12 cellular contexts compared by ENCODE assay signal in the genomic region with DNA sequence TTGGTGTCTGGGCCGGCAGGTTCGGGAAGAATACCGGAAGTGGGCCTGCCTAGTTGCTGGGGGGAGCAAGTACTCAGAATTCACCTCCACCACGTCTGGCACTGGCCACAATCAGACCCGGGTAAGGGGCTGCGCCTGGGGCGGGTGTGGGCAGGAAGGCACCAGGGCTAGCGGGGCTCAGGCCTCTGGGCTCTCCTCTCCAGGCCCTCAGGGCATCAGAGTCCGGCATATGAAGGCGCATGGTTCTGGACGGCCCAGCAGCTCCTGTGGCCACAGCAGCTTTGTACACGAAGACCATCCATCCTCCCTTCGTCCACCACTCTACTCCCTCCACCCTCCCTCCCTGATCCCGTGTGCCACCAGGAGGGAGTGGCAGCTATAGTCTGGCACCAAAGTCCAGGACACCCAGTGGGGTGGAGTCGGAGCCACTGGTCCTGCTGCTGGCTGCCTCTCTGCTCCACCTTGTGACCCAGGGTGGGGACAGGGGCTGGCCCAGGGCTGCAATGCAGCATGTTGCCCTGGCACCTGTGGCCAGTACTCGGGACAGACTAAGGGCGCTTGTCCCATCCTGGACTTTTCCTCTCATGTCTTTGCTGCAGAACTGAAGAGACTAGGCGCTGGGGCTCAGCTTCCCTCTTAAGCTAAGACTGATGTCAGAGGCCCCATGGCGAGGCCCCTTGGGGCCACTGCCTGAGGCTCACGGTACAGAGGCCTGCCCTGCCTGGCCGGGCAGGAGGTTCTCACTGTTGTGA. TPM values are rescaled to one million over a fixed set of nuclear protein-coding genes. Genes with fewer than 3 reads are reported as not detected.
DNase-seq lines count a peak whose midpoint lies in the region; ATAC-seq and TF ChIP-seq lines count a peak whose summit lies in the region.
"Had no signal": no experiment of that assay in that cellular context is flagged by ENCODE, and none has a peak within 500 bp of the region (broad histone marks: within the 10 kb centered on the region; RNA-seq: fewer than 3 reads in every experiment).

No MANE protein-coding gene starts in this region.

- H3K23ac ChIP-seq in mesendoderm (ENCODE audit: low read length), result no peak overlapping the region

- H2BK5ac ChIP-seq in mesendoderm (ENCODE audit: low read length), result no peak overlapping the region

- no peak for DNase-seq in CD4-positive, CD25-positive, alpha-beta regulatory T cell
- DNase-seq in activated CD8-positive, alpha-beta memory T cell treated with anti-CD3 and anti-CD28 coated beads for 24 hours, result peak; percentile 71
- no peak for DNase-seq in left lobe of liver (ENCODE audit: low spot score)
- no peak for DNase-seq in mesendoderm
- DNase-seq in NCI-H82 (lab: John Stamatoyannopoulos, UW), result no peak
- no peak for DNase-seq in NCI-H1694 treated with DMSO at 0.1 percent for 48 hours (lab: John Stamatoyannopoulos, UW)
- DNase-seq: amygdala, heart right ventricle, NCI-H1694 had no signal

- H3K27me3 Mint-ChIP-seq in CD4-positive, CD25-positive, alpha-beta regulatory T cell, result no peaks in the 10 kb centered on the region

- H3K4ac ChIP-seq in mesendoderm (ENCODE audit: low read depth, low read length), result no peak overlapping the region

- no peak overlapping the region for H4K8ac ChIP-seq in mesendoderm (ENCODE audit: low read depth, low read length)

- H4K5ac ChIP-seq in mesendoderm (ENCODE audit: low read length), result no peak overlapping the region

- H3K79me1 ChIP-seq in mesendoderm (ENCODE audit: low read length), result peaks cover 14% of the 10 kb centered on the region

- no peak overlapping the region for H3K4me3 ChIP-seq in CD4-positive, CD25-positive, alpha-beta regulatory T cell (ENCODE audit: low read depth, low read length)
- no peak overlapping the region for H3K4me3 ChIP-seq in mesendoderm (ENCODE audit: low read length)
- H3K4me3 ChIP-seq: heart right ventricle, right atrium auricular region had no signal

- ATAC-seq in CD4-positive, CD25-positive, alpha-beta regulatory T cell (ENCODE audit: low read depth in 2 of 2), result no peak
- peak; percentile 11 for ATAC-seq in left lobe of liver
- no peak for ATAC-seq in HG03095 (IDR thresholded peaks at IDR 0.05; ENCODE audit: unreplicated experiment)

- no CpG with 5 or more reads among the region's 21 CpGs for WGBS in mesendoderm (ENCODE audit: extremely low coverage, insufficient coverage, low lambda C conversion rate)

- H3K36me3 Mint-ChIP-seq in CD4-positive, CD25-positive, alpha-beta regulatory T cell, result peaks cover 42% of the 10 kb centered on the region

- peak; percentile 43 for TF ChIP-seq POLR2A in GM19193 (IDR thresholded peaks at IDR 0.05; ENCODE audit: extremely low read depth, insufficient read depth, insufficient read length)

- H3K56ac ChIP-seq in mesendoderm (ENCODE audit: low read length), result no peak overlapping the region

- H3K18ac ChIP-seq in mesendoderm (ENCODE audit: low read length), result no peak overlapping the region

- no peak overlapping the region for H3K9ac ChIP-seq in mesendoderm (ENCODE audit: low read length)

- no peak overlapping the region for H3K4me2 ChIP-seq in mesendoderm (ENCODE audit: low read length)

- peak overlapping the region in 2 of 3 donors; percentile 46 to 74 for H3K27ac Mint-ChIP-seq in CD4-positive, CD25-positive, alpha-beta regulatory T cell

- H3K4me1 Mint-ChIP-seq in CD4-positive, CD25-positive, alpha-beta regulatory T cell, result peaks cover 0 to 42% (median 6%) of the 10 kb centered on the region in 4 donors

- no peak overlapping the region for H2BK15ac ChIP-seq in mesendoderm (replicated peaks; ENCODE audit: low read depth)

- H3K9me3 Mint-ChIP-seq in CD4-positive, CD25-positive, alpha-beta regulatory T cell, result peaks cover 0 to 2% (median 0%) of the 10 kb centered on the region in 7 donors

- H2AK5ac ChIP-seq in mesendoderm (ENCODE audit: low read length), result no peak overlapping the region

- H3K27ac ChIP-seq in CD4-positive, CD25-positive, alpha-beta regulatory T cell (ENCODE audit: insufficient read depth, low read length, poor library complexity, severe bottlenecking), result no peak overlapping the region
- H3K27ac ChIP-seq in mesendoderm (ENCODE audit: low read depth, low read length), result no peak overlapping the region
- H3K27ac ChIP-seq: heart right ventricle, right atrium auricular region had no signal

- H2BK120ac ChIP-seq in mesendoderm (ENCODE audit: low read depth, low read length), result no peak overlapping the region

- no peaks in the 10 kb centered on the region for H3K27me3 ChIP-seq in CD4-positive, CD25-positive, alpha-beta regulatory T cell (ENCODE audit: control insufficient read depth, insufficient read depth, low read length)
- H3K27me3 ChIP-seq in mesendoderm (ENCODE audit: insufficient read depth, low read length, poor library complexity), result no peaks in the 10 kb centered on the region
- H3K27me3 ChIP-seq: heart right ventricle, right atrium auricular region had no signal

- peaks cover 31% of the 10 kb centered on the region for H3K4me1 ChIP-seq in CD4-positive, CD25-positive, alpha-beta regulatory T cell (ENCODE audit: control insufficient read depth, insufficient read depth, low read length, poor library complexity, severe bottlenecking)
- H3K4me1 ChIP-seq in mesendoderm (ENCODE audit: control insufficient read depth, low read depth, low read length), result no peaks in the 10 kb centered on the region

- H3K9me3 ChIP-seq in CD4-positive, CD25-positive, alpha-beta regulatory T cell (ENCODE audit: control insufficient read depth in 2 of 2, low read length in 2 of 2), result no peaks in the 10 kb centered on the region
- H3K9me3 ChIP-seq: heart right ventricle, right atrium auricular region had no signal

- H3K36me3 ChIP-seq in CD4-positive, CD25-positive, alpha-beta regulatory T cell (ENCODE audit: control insufficient read depth, insufficient read depth, low read length), result peaks cover 94% of the 10 kb centered on the region
- peaks cover 24% of the 10 kb centered on the region for H3K36me3 ChIP-seq in mesendoderm (ENCODE audit: control insufficient read depth, insufficient read depth, low read length)

- peak overlapping the region in 1 of 4 donors; percentile 16 for H3K4me3 Mint-ChIP-seq in CD4-positive, CD25-positive, alpha-beta regulatory T cell

- H3K79me2 ChIP-seq in mesendoderm (ENCODE audit: control insufficient read depth, insufficient read depth, low read length), result peaks cover 13% of the 10 kb centered on the region

RNA-seq across cellular contexts. Expression of a gene that starts 11.1 kb away (rescaled TPM):
- 232 TPM for total RNA-seq in CD4-positive, CD25-positive, alpha-beta regulatory T cell
- polyA plus RNA-seq in CD4-positive, CD25-positive, alpha-beta regulatory T cell, result 100 to 1,000 TPM; 110 to 150 (median 125) TPM
- 18.0 TPM for total RNA-seq in left lobe of liver
- 147 TPM for polyA plus RNA-seq in mesendoderm (2013, experiment 1 of 2)
- polyA plus RNA-seq in mesendoderm (2013, experiment 2 of 2), result 152 TPM

RNA-seq across cellular contexts. Expression of a gene that starts 25.0 kb away (rescaled TPM):
- total RNA-seq in CD4-positive, CD25-positive, alpha-beta regulatory T cell, result 151 TPM
- polyA plus RNA-seq in CD4-positive, CD25-positive, alpha-beta regulatory T cell, result 10 to 100 TPM; 43.2 to 61.7 (median 52.1) TPM
- 32.4 TPM for total RNA-seq in left lobe of liver
- 35.9 TPM for polyA plus RNA-seq in mesendoderm (2013, experiment 1 of 2)
- polyA plus RNA-seq in mesendoderm (2013, experiment 2 of 2), result 37.9 TPM

RNA-seq across cellular contexts. Expression of a gene that starts 26.8 kb away (rescaled TPM):
- 670 TPM for total RNA-seq in CD4-positive, CD25-positive, alpha-beta regulatory T cell
- 100 to 1,000 TPM; 122 to 174 (median 144) TPM for polyA plus RNA-seq in CD4-positive, CD25-positive, alpha-beta regulatory T cell
- total RNA-seq in left lobe of liver, result 11.7 TPM
- polyA plus RNA-seq in mesendoderm (2013, experiment 1 of 2), result 1.4 TPM
- 1.7 TPM for polyA plus RNA-seq in mesendoderm (2013, experiment 2 of 2)

Comparison
In these comparisons a context has a peak if more than half of its experiments do, and no peak if none do; other contexts are left out.
1. RNA of a gene that starts 11.1 kb away (total RNA-seq): 232 TPM in CD4-positive, CD25-positive, alpha-beta regulatory T cell (single experiment); 18.0 TPM in left lobe of liver (single experiment); every median in the first group is over 10 times any median in the second.
2. RNA of a gene that starts 26.8 kb away (total RNA-seq): 670 TPM in CD4-positive, CD25-positive, alpha-beta regulatory T cell (single experiment); 11.7 TPM in left lobe of liver (single experiment); every median in the first group is over 10 times any median in the second.